ENCODE assay signal across 8 cellular contexts in genomic region chrX:77899081-77899828, GRCh38. TPM values are rescaled to one million over a fixed set of nuclear protein-coding genes. Genes with fewer than 3 reads are reported as not detected.
DNase-seq lines count a peak whose midpoint lies in the region; ATAC-seq, FAIRE-seq and TF ChIP-seq lines count a peak whose summit lies in the region.

Gene COX7B (plus strand): TSS chrX:77899468. CDS start chrX:77899554, 86 bp downstream.

- no peak for TF ChIP-seq CTCF in SU-DHL-6 (IDR thresholded peaks at IDR 0.05; ENCODE audit: insufficient read depth, low read length, poor library complexity, severe bottlenecking)
- no peak for TF ChIP-seq CTCF in pancreas (IDR thresholded peaks at IDR 0.05)
- no peak for TF ChIP-seq CTCF in vagina (IDR thresholded peaks at IDR 0.05)

- DNase-seq in GM12892 (ENCODE audit: insufficient read length) (peak; percentile 19), NCI-H128 (lab: John Stamatoyannopoulos, UW; ENCODE audit: unreplicated experiment) (peak; percentile 71), amniotic epithelial cell (ENCODE audit: low read depth) (peak; percentile 95), cardiac septum (ENCODE audit: low spot score) (no peak), pancreas (peak in 4 of 6 donors; percentile 31 to 79 (median 68)), vagina (ENCODE audit: extremely low spot score in 2 of 2) (peak in 1 of 2 donors; percentile 87)

- no peaks in the 10 kb centered on the region for H3K9me3 ChIP-seq in SU-DHL-6 (ENCODE audit: insufficient read depth, low read length)
- no peaks in the 10 kb centered on the region for H3K9me3 ChIP-seq in pancreas
- H3K9me3 ChIP-seq in vagina: no peaks in the 10 kb centered on the region

- no peaks in the 10 kb centered on the region for H3K27me3 ChIP-seq in SU-DHL-6 (ENCODE audit: low read length)
- no peaks in the 10 kb centered on the region for H3K27me3 ChIP-seq in pancreas
- H3K27me3 ChIP-seq in vagina: no peaks in the 10 kb centered on the region

- TF ChIP-seq POLR2A in GM12892 (IDR thresholded peaks at IDR 0.05; ENCODE audit: low read depth, low read length): peak; percentile 69
- TF ChIP-seq POLR2A in vagina (IDR thresholded peaks at IDR 0.05): peak in 1 of 2 donors; percentile 43

- no peaks in the 10 kb centered on the region for H4K20me1 ChIP-seq in SU-DHL-6 (ENCODE audit: low read depth, low read length)

- H3K27ac ChIP-seq in SU-DHL-6 (ENCODE audit: low read depth, low read length) (peak within 1 kb of the TSS; percentile 79), pancreas (peak within 1 kb of the TSS; percentile 36 to 81 (median 70)), vagina (peak within 1 kb of the TSS; percentile 74)

- WGBS in pancreas, 2 donors: 0 to 31% methylated on average over 28 of the region's 28 CpGs

- H3K4me3 ChIP-seq in SU-DHL-6 (ENCODE audit: insufficient read depth, low read length, poor library complexity, severe bottlenecking) (peak within 1 kb of the TSS; percentile 79), pancreas (peak within 1 kb of the TSS; percentile 30 to 47 (median 37)), vagina (peak within 1 kb of the TSS; percentile 47 to 51)

- peak within 1 kb of the TSS; percentile 95 for H3K4me2 ChIP-seq in SU-DHL-6 (ENCODE audit: low read depth, low read length, poor library complexity, severe bottlenecking)

- H3K79me2 ChIP-seq in SU-DHL-6 (ENCODE audit: insufficient read depth, low read length): peaks cover 40% of the 10 kb centered on the region

- peak; percentile 80 for FAIRE-seq in GM12892 (lab: Jason Lieb, UNC)
- FAIRE-seq in pancreas (lab: Jason Lieb, UNC): peak; percentile 97

- H3K9ac ChIP-seq in SU-DHL-6 (ENCODE audit: low read length): peak within 1 kb of the TSS; percentile 80

- ATAC-seq in HG02798 (IDR thresholded peaks at IDR 0.05; ENCODE audit: poor library complexity, unreplicated experiment) (peak; percentile 67), pancreas (peak; percentile 63 to 80 (median 78))

- H3K4me1 ChIP-seq in pancreas: no peaks in the 10 kb centered on the region
- H3K4me1 ChIP-seq in vagina: peaks cover under 1% of the 10 kb centered on the region

- H2AFZ ChIP-seq in SU-DHL-6 (ENCODE audit: low read depth, low read length, severe bottlenecking): peak within 1 kb of the TSS; percentile 56

- intact Hi-C loops in cardiac septum (cut with DNase I) (loop anchor here (5.0 kb wide), 1 partner anchor 112 kb away; the partner anchor contains the start of gene ATRX), pancreas (cut with DNase I) (no loop called here), vagina (cut with DNase I) (no loop called here)

- H3F3A ChIP-seq in SU-DHL-6 (ENCODE audit: insufficient read depth): peaks cover 11% of the 10 kb centered on the region; the same call in 1 of the 2 replicates

- H3K36me3 ChIP-seq in SU-DHL-6 (ENCODE audit: low read length) (0 out of 2 replicates have a peak, but pooled peaks cover 7% of the 10 kb centered on the region), pancreas (no peaks in the 10 kb centered on the region), vagina (peaks cover 0 to 4% of the 10 kb centered on the region in 2 donors)

- no peaks in the 10 kb centered on the region for H3K9me2 ChIP-seq in SU-DHL-6 (replicated peaks; ENCODE audit: insufficient read depth, low read length)

RNA-seq across cellular contexts. Expression of gene COX7B, which starts in this region (rescaled TPM):
- polyA plus RNA-seq in GM12892 (2012; ENCODE audit: missing spikeins): 757 TPM
- total RNA-seq in cardiac septum: 1,124 TPM
- total RNA-seq in pancreas: 10 to 100 TPM; 36.7 to 83.4 (median 66.1) TPM
- 100 to 1,000 TPM; 221 to 295 TPM for polyA plus RNA-seq in pancreas
- 483 TPM for total RNA-seq in vagina
